In genomic region chr1:201069636-201070035, GRCh38 we compare ENCODE assay signal across 18 cellular contexts. TPM values are rescaled to one million over a fixed set of nuclear protein-coding genes. Genes with fewer than 3 reads are reported as not detected.
DNase-seq lines count a peak whose midpoint lies in the region; ATAC-seq and TF ChIP-seq lines count a peak whose summit lies in the region.
"Had no signal": no experiment of that assay in that cellular context is flagged by ENCODE, and none has a peak within 500 bp of the region (broad histone marks: within the 10 kb centered on the region; RNA-seq: fewer than 3 reads in every experiment).

No MANE protein-coding gene starts in this region.

- H4K20me1 ChIP-seq in GM23338 (replicated peaks; ENCODE audit: insufficient read depth) (no peaks in the 10 kb centered on the region), PC-3 (ENCODE audit: low read length) (no peaks in the 10 kb centered on the region)

- H3K79me2 ChIP-seq in GM23338 (replicated peaks; ENCODE audit: insufficient read depth) (no peaks in the 10 kb centered on the region), PC-3 (ENCODE audit: low read length) (no peaks in the 10 kb centered on the region)

- no peak overlapping the region for H3K4me3 Mint-ChIP-seq in GM23338

- CTCF ChIA-PET in PC-3 (lab: Charles Lee): no interaction called here

- intact Hi-C loops in PC-3 (cut with micrococcal nuclease): no loop called here

- no peak overlapping the region for H2AFZ ChIP-seq in GM23338
- H2AFZ ChIP-seq in PC-3 (ENCODE audit: low read length): no peak overlapping the region
- H2AFZ ChIP-seq: PC-9 had no signal

- H3K27me3 Mint-ChIP-seq in GM23338 (ENCODE audit: insufficient read depth, low read depth, poor library complexity): peaks cover 2% of the 10 kb centered on the region

- H3K36me3 Mint-ChIP-seq in GM23338 (ENCODE audit: low read depth): no peaks in the 10 kb centered on the region

- peak in 1 of 2 experiments; percentile 32; a peak in 2 of 4 replicates for TF ChIP-seq CTCF in GM23338 (conservative IDR thresholded peaks at IDR 0.05; ENCODE audit: low read depth in 2 of 2)
- TF ChIP-seq CTCF in PC-3 (conservative IDR thresholded peaks at IDR 0.05; ENCODE audit: low read depth, low read length): 0 out of 2 replicates have a peak, but pooled peaks have one; percentile 18

- H3K4me1 Mint-ChIP-seq in GM23338: peaks cover 5% of the 10 kb centered on the region; the same call in 2 of the 3 replicates

- H3K4me2 ChIP-seq in GM23338 (no peak overlapping the region), PC-3 (ENCODE audit: low read length) (no peak overlapping the region)
- H3K4me2 ChIP-seq: A549, PC-9 had no signal

- H3K27ac ChIP-seq in GM23338 (ENCODE audit: low read depth) (no peak overlapping the region), PC-3 (ENCODE audit: low read length) (no peak overlapping the region)
- H3K27ac ChIP-seq: A549, PC-9, RWPE1 had no signal

- ATAC-seq in GM23338: peak; percentile 60
- ATAC-seq in PC-3: no peak
- ATAC-seq in HG03196 (IDR thresholded peaks at IDR 0.05; ENCODE audit: unreplicated experiment): no peak

- BruUV-seq in PC-3 (replicated peaks; lab: Mats Ljungman, UMichigan): no TSS peak

- H3K36me3 ChIP-seq in GM23338 (ENCODE audit: insufficient read depth) (no peaks in the 10 kb centered on the region), PC-3 (ENCODE audit: low read depth, low read length) (no peaks in the 10 kb centered on the region)
- H3K36me3 ChIP-seq: HAP-1 had no signal

- no peaks in the 10 kb centered on the region for H3K9me2 ChIP-seq in GM23338 (ENCODE audit: insufficient read depth)
- 0 out of 2 replicates have a peak, but pooled peaks cover 4% of the 10 kb centered on the region for H3K9me2 ChIP-seq in PC-3 (replicated peaks; ENCODE audit: low read length)

- no peaks in the 10 kb centered on the region for H3K9me3 ChIP-seq in PC-3 (ENCODE audit: low read length)
- H3K9me3 ChIP-seq: A549, HAP-1 had no signal

- no peaks in the 10 kb centered on the region for H3K4me1 ChIP-seq in GM23338 (ENCODE audit: insufficient read depth)
- peaks cover 9% of the 10 kb centered on the region for H3K4me1 ChIP-seq in PC-3 (ENCODE audit: insufficient read depth, low read length)
- H3K4me1 ChIP-seq: A549, HAP-1 had no signal

- DNase-seq in NCI-H510A treated with DMSO at 0.1 percent for 48 hours (lab: John Stamatoyannopoulos, UW) (peak; percentile 9), NCI-H510A (lab: John Stamatoyannopoulos, UW) (no peak), GM23338 (ENCODE audit: low spot score) (no peak), PC-3 (no peak), iPS-NIHi11 (ENCODE audit: low spot score) (peak; percentile 42), GOT3 (lab: John Stamatoyannopoulos, UW) (no peak), NCI-H2029 (lab: John Stamatoyannopoulos, UW) (no peak)
- DNase-seq: C1 segment of cervical spinal cord, NCI-H1105 treated with DMSO at 0.1 percent for 48 hours, NCI-H226, NCI-H526 treated with DMSO at 0.1 percent for 48 hours, PC-9 had no signal

- POLR2A ChIA-PET in PC-3 (lab: Charles Lee; ENCODE audit: unreplicated experiment): no interaction called here

- no peaks in the 10 kb centered on the region; the same call in 2 of the 3 replicates for H3K9me3 Mint-ChIP-seq in GM23338

- no peak overlapping the region for H3K27ac Mint-ChIP-seq in GM23338

- H3K9ac ChIP-seq in PC-3 (ENCODE audit: low read length): no peak overlapping the region

- H3K27me3 ChIP-seq in GM23338 (ENCODE audit: insufficient read depth) (no peaks in the 10 kb centered on the region), PC-3 (ENCODE audit: low read length) (peaks cover 62% of the 10 kb centered on the region)

- H3K4me3 ChIP-seq in GM23338: no peak overlapping the region
- no peak overlapping the region for H3K4me3 ChIP-seq in PC-3 (ENCODE audit: low read length)
- H3K4me3 ChIP-seq: A549, HAP-1, PC-9 had no signal

- H3F3A ChIP-seq in GM23338 (replicated peaks; ENCODE audit: low read depth): no peaks in the 10 kb centered on the region
- H3F3A ChIP-seq in PC-3 (ENCODE audit: low read length, unreplicated experiment): no peaks in the 10 kb centered on the region

TF ChIP-seq in GM23338, 12 proteins besides CTCF, POLR2A, EP300 and RAD21 (continues in another document):
- TF ChIP-seq ZNF462 (CRISPR knock-in tag; IDR thresholded peaks at IDR 0.05) (no peak), ETS1 (IDR thresholded peaks at IDR 0.05) (no peak), EZH2 (IDR thresholded peaks at IDR 0.05; ENCODE audit: low read depth, unreplicated experiment) (no peak), JUNB (IDR thresholded peaks at IDR 0.05; ENCODE audit: unreplicated experiment) (no peak)

RNA-seq across cellular contexts. Expression of gene CACNA1S, which starts 42.6 kb away (rescaled TPM):
- 0.03 and 0.04 TPM in 2 replicates for total RNA-seq in GM23338 (2014; rRNA removed; shearing (Covaris generic))
- polyA plus RNA-seq in GM23338 (2016; fragmentation: Nextera tagmentation; extraction: Ambion mirVana): not detected in 2 replicates
- total RNA-seq in PC-3 (2014; rRNA removed): not detected in 2 replicates
- total RNA-seq: PC-9; T-helper 1 cell treated with Interleukin-12 subunit alpha and Interleukin-12 subunit beta and Interleukin-4 antibody, amounts not matched to agents 30 ng/mL and 1 ng/mL, for 36 hours had no signal

RNA-seq across cellular contexts. Expression of gene KIF21B, which starts 46.1 kb away (rescaled TPM):
- 26.6 and 34.3 TPM in 2 replicates for total RNA-seq in GM23338 (2014; rRNA removed; shearing (Covaris generic))
- polyA plus RNA-seq in GM23338 (2016; fragmentation: Nextera tagmentation; extraction: Ambion mirVana): 4.6 and 5.3 TPM in 2 replicates
- 0.46 and 0.66 TPM in 2 replicates for total RNA-seq in PC-3 (2014; rRNA removed)

RNA-seq across cellular contexts. Expression of gene ASCL5, which starts 57.3 kb away (rescaled TPM):
- total RNA-seq in GM23338 (2014; rRNA removed; shearing (Covaris generic)): 0.54 TPM in 1 of 2 replicates, not detected in the other
- not detected in 2 replicates for polyA plus RNA-seq in GM23338 (2016; fragmentation: Nextera tagmentation; extraction: Ambion mirVana)
- total RNA-seq in PC-3 (2014; rRNA removed): 2.4 and 3.1 TPM in 2 replicates
- total RNA-seq: LHCN-M2; T-helper 1 cell treated with Interleukin-12 subunit alpha and Interleukin-12 subunit beta and Interleukin-4 antibody, amounts not matched to agents 30 ng/mL and 1 ng/mL, for 36 hours had no signal

Comparison
In these comparisons a context has a peak if more than half of its experiments do, and no peak if none do; other contexts are left out.
1. DNase-seq: peak in NCI-H510A treated with DMSO at 0.1 percent for 48 hours (single experiment) and iPS-NIHi11 (single experiment); none in NCI-H510A (single experiment), GM23338 (single experiment), PC-3 (single experiment), GOT3 (single experiment) and NCI-H2029 (single experiment).
2. RNA of gene KIF21B, which starts 46.1 kb away (total RNA-seq): 26.6 to 34.3 TPM in GM23338; 0.46 to 0.66 TPM in PC-3; every median in the first group is over 10 times any median in the second.